Comparison of ENCODE assay signal across 11 cellular contexts in genomic region chr12:64180951-64181350, GRCh38. TPM values are rescaled to one million over a fixed set of nuclear protein-coding genes. Genes with fewer than 3 reads are reported as not detected.
DNase-seq lines count a peak whose midpoint lies in the region; ATAC-seq and TF ChIP-seq lines count a peak whose summit lies in the region.
"Had no signal": no experiment of that assay in that cellular context is flagged by ENCODE, and none has a peak within 500 bp of the region (broad histone marks: within the 10 kb centered on the region; RNA-seq: fewer than 3 reads in every experiment).

No MANE protein-coding gene starts in this region.

- H3K4me3 ChIP-seq in RWPE2 (ENCODE audit: severe bottlenecking): no peak overlapping the region

- H3K9me3 Mint-ChIP-seq in osteocyte (ENCODE audit: unreplicated experiment): no peaks in the 10 kb centered on the region
- H3K9me3 Mint-ChIP-seq: activated naive CD8-positive, alpha-beta T cell treated with anti-CD3 and anti-CD28 coated beads, Interleukin-2, amount 10 ng/mL, durations not matched to agents 7 days and 5 days had no signal

- H3K27me3 Mint-ChIP-seq in osteocyte (ENCODE audit: unreplicated experiment): no peaks in the 10 kb centered on the region
- H3K27me3 Mint-ChIP-seq: activated naive CD8-positive, alpha-beta T cell treated with anti-CD3 and anti-CD28 coated beads, Interleukin-2, amount 10 ng/mL, durations not matched to agents 7 days and 5 days; IgD-negative memory B cell had no signal

- no peaks in the 10 kb centered on the region for H3K36me3 ChIP-seq in RWPE2 (ENCODE audit: low read depth)

- no peaks in the 10 kb centered on the region for H3K9me3 ChIP-seq in RWPE2 (ENCODE audit: severe bottlenecking)

- DNase-seq in AG08396 (ENCODE audit: low spot score): peak; percentile 32
- DNase-seq in RWPE2 (ENCODE audit: low spot score): no peak
- DNase-seq in fibroblast of gingiva (ENCODE audit: low read depth): peak; percentile 89
- no peak for DNase-seq in osteocyte (ENCODE audit: extremely low spot score, unreplicated experiment)
- DNase-seq in NCI-H345 treated with DMSO at 0.1 percent for 48 hours (lab: John Stamatoyannopoulos, UW; ENCODE audit: unreplicated experiment): no peak
- no peak for DNase-seq in inferior parietal cortex (ENCODE audit: extremely low spot score)
- no peak for DNase-seq in NCI-H510A (lab: John Stamatoyannopoulos, UW)
- DNase-seq: activated naive CD8-positive, alpha-beta T cell treated with anti-CD3 and anti-CD28 coated beads, Interleukin-2, amount 10 ng/mL, durations not matched to agents 7 days and 5 days; stimulated activated CD4-positive, alpha-beta T cell treated with anti-CD3 and anti-CD28 coated beads, Interleukin-12 subunit alpha, Interleukin-12 subunit beta, amount 100 ng/mL, for 4 hours had no signal

- TF ChIP-seq CTCF in RWPE2 (IDR thresholded peaks at IDR 0.05; ENCODE audit: poor library complexity, severe bottlenecking) (no peak), osteocyte (IDR thresholded peaks at IDR 0.05) (no peak)

- peaks cover 31% of the 10 kb centered on the region for H3K4me1 ChIP-seq in RWPE2 (ENCODE audit: insufficient read depth, poor library complexity, severe bottlenecking)

- ATAC-seq in RWPE2 (ENCODE audit: low read depth) (peak; percentile 18; the same call in 1 of the 3 replicates), GM19035 (IDR thresholded peaks at IDR 0.05; ENCODE audit: unreplicated experiment) (no peak)

- H3K4me3 Mint-ChIP-seq in osteocyte (ENCODE audit: unreplicated experiment): no peak overlapping the region
- H3K4me3 Mint-ChIP-seq: activated naive CD8-positive, alpha-beta T cell treated with anti-CD3 and anti-CD28 coated beads, Interleukin-2, amount 10 ng/mL, durations not matched to agents 7 days and 5 days; IgD-negative memory B cell had no signal

- no peaks in the 10 kb centered on the region for H3K36me3 Mint-ChIP-seq in osteocyte (ENCODE audit: unreplicated experiment)
- H3K36me3 Mint-ChIP-seq: activated naive CD8-positive, alpha-beta T cell treated with anti-CD3 and anti-CD28 coated beads, Interleukin-2, amount 10 ng/mL, durations not matched to agents 7 days and 5 days had no signal

- H3K27me3 ChIP-seq in RWPE2 (ENCODE audit: insufficient read depth, poor library complexity, severe bottlenecking): no peaks in the 10 kb centered on the region

- peaks cover 40% of the 10 kb centered on the region for H3K4me1 Mint-ChIP-seq in osteocyte (ENCODE audit: unreplicated experiment)
- H3K4me1 Mint-ChIP-seq: activated naive CD8-positive, alpha-beta T cell treated with anti-CD3 and anti-CD28 coated beads, Interleukin-2, amount 10 ng/mL, durations not matched to agents 7 days and 5 days had no signal

- H3K27ac Mint-ChIP-seq in osteocyte (ENCODE audit: unreplicated experiment): peak overlapping the region; percentile 81
- H3K27ac Mint-ChIP-seq: activated naive CD8-positive, alpha-beta T cell treated with anti-CD3 and anti-CD28 coated beads, Interleukin-2, amount 10 ng/mL, durations not matched to agents 7 days and 5 days; IgD-negative memory B cell had no signal

- peak overlapping the region; percentile 96 for H3K27ac ChIP-seq in RWPE2 (ENCODE audit: poor library complexity, severe bottlenecking)

RNA-seq across cellular contexts. Expression of gene KICS2, which starts 41.1 kb away (rescaled TPM):
- total RNA-seq in osteocyte: 3.6 and 4.0 TPM in 2 replicates

Comparison
In these comparisons a context has a peak if more than half of its experiments do, and no peak if none do; other contexts are left out.
1. DNase-seq: peak in AG08396 (single experiment) and fibroblast of gingiva (single experiment); none in RWPE2 (single experiment), osteocyte (single experiment), NCI-H345 treated with DMSO at 0.1 percent for 48 hours (single experiment), inferior parietal cortex (single experiment) and NCI-H510A (single experiment).